In the genomic region with DNA sequence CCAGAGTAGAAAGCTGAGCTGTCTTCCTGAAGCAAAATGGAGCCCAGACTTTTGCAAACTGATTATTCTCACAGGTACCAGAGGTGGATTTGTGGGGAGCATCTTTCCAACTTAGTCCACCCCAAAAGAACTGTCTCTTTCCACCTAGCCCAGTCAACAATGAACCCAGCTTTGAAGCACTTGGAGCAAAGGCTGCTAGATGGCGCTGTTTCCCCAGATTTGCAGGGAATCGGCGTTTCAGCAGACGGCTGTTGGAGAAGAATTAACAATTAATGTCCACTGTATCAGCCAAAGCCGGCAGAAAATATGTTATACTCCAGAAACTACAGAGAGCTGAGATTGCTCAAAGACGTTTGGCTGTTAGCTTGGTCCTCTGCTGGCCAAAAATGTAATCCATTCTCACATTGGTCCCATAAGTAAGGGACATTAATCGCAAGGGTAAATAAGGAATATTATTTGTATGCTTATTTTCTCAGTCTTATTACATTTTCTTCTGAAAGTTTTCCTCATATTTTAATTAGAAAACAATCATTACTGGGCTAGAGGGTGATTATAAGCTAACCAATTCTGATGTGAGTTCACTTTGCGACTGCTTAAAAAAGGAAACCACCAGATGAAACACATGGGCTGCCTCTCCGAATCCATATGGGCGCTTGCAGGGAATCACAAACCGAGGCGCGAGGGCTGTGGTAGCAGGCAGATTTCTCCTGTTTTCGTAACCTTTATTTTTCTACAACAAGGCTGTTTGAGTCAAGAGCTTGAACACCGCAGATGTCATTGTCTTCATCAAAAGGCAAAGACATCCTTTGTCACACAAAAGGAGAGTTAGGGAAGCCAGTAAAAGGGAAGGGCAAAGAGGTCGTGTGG, we compare ENCODE assay signal across 8 cellular contexts.
A peak's percentile ranks its signal among the peaks of the same experiment; 100 is the strongest.
DNase-seq lines count a peak whose midpoint lies in the region; ATAC-seq and TF ChIP-seq lines count a peak whose summit lies in the region.

No MANE protein-coding gene starts in this region.

- H3K9me3 Mint-ChIP-seq in activated CD4-positive, alpha-beta T cell treated with anti-CD3 and anti-CD28 coated beads for 36 hours (ENCODE audit: low read depth): no peaks in the 10 kb centered on the region
- no peaks in the 10 kb centered on the region for H3K9me3 Mint-ChIP-seq in activated CD4-positive, alpha-beta memory T cell treated with anti-CD3 and anti-CD28 coated beads, Interleukin-2, amount 10 ng/mL, durations not matched to agents 7 days and 5 days
- peaks cover 18% of the 10 kb centered on the region for H3K9me3 Mint-ChIP-seq in glutamatergic neuron (ENCODE audit: unreplicated experiment)

- no peaks in the 10 kb centered on the region for H3K36me3 Mint-ChIP-seq in activated CD4-positive, alpha-beta T cell treated with anti-CD3 and anti-CD28 coated beads for 36 hours (ENCODE audit: low read depth)
- H3K36me3 Mint-ChIP-seq in activated CD4-positive, alpha-beta memory T cell treated with anti-CD3 and anti-CD28 coated beads, Interleukin-2, amount 10 ng/mL, durations not matched to agents 7 days and 5 days (ENCODE audit: low read depth): no peaks in the 10 kb centered on the region
- no peaks in the 10 kb centered on the region for H3K36me3 Mint-ChIP-seq in glutamatergic neuron (ENCODE audit: unreplicated experiment)

- H3K4me3 Mint-ChIP-seq in activated CD4-positive, alpha-beta T cell treated with anti-CD3 and anti-CD28 coated beads for 36 hours: no peak overlapping the region
- H3K4me3 Mint-ChIP-seq in activated CD4-positive, alpha-beta memory T cell treated with anti-CD3 and anti-CD28 coated beads, Interleukin-2, amount 10 ng/mL, durations not matched to agents 7 days and 5 days: no peak overlapping the region
- H3K4me3 Mint-ChIP-seq in glutamatergic neuron (ENCODE audit: unreplicated experiment): peak overlapping the region; percentile 82

- no peak overlapping the region for H3K27ac Mint-ChIP-seq in activated CD4-positive, alpha-beta T cell treated with anti-CD3 and anti-CD28 coated beads for 36 hours
- no peak overlapping the region for H3K27ac Mint-ChIP-seq in activated CD4-positive, alpha-beta memory T cell treated with anti-CD3 and anti-CD28 coated beads, Interleukin-2, amount 10 ng/mL, durations not matched to agents 7 days and 5 days
- H3K27ac Mint-ChIP-seq in glutamatergic neuron (ENCODE audit: unreplicated experiment): peak overlapping the region; percentile 94

- H3K4me1 Mint-ChIP-seq in activated CD4-positive, alpha-beta T cell treated with anti-CD3 and anti-CD28 coated beads for 36 hours: no peaks in the 10 kb centered on the region
- no peaks in the 10 kb centered on the region for H3K4me1 Mint-ChIP-seq in activated CD4-positive, alpha-beta memory T cell treated with anti-CD3 and anti-CD28 coated beads, Interleukin-2, amount 10 ng/mL, durations not matched to agents 7 days and 5 days
- peaks cover 50% of the 10 kb centered on the region for H3K4me1 Mint-ChIP-seq in glutamatergic neuron (ENCODE audit: low read depth, unreplicated experiment)

- ATAC-seq in activated CD4-positive, alpha-beta T cell treated with anti-CD3 and anti-CD28 coated beads for 36 hours: no peak
- no peak for ATAC-seq in HG03378 (IDR thresholded peaks at IDR 0.05; ENCODE audit: unreplicated experiment)

- TF ChIP-seq CTCF in HEK293 (tag by site-specific recombination; IDR thresholded peaks at IDR 0.05) (peak; percentile 36; the same call in 1 of the 2 replicates), glutamatergic neuron (IDR thresholded peaks at IDR 0.05; ENCODE audit: partially characterized antibody, unreplicated experiment) (peak; percentile 95), retinal pigment epithelial cell (conservative IDR thresholded peaks at IDR 0.05; ENCODE audit: low read depth, low read length) (peak; percentile 94)

- no peaks in the 10 kb centered on the region for H3K4me1 ChIP-seq in HEK293 (ENCODE audit: control insufficient read depth, insufficient read depth, low read length)

- H3K36me3 ChIP-seq in HEK293 (ENCODE audit: control insufficient read depth in 2 of 2, insufficient read depth in 1 of 2, low read length in 2 of 2): no peaks in the 10 kb centered on the region

- DNase-seq in activated CD4-positive, alpha-beta T cell treated with anti-CD3 and anti-CD28 coated beads for 36 hours: peak; percentile 65
- no peak for DNase-seq in activated CD4-positive, alpha-beta T cell treated with anti-CD3 and anti-CD28 coated beads for 4 hours
- DNase-seq in NCI-H2107 (lab: John Stamatoyannopoulos, UW): peak; percentile 74
- DNase-seq in activated CD4-positive, alpha-beta memory T cell treated with anti-CD3 and anti-CD28 coated beads, Interleukin-2, amount 10 ng/mL, durations not matched to agents 7 days and 5 days: peak; percentile 41
- DNase-seq in glutamatergic neuron: peak; percentile 90
- DNase-seq in retinal pigment epithelial cell (ENCODE audit: low read depth): peak; percentile 21

- CTCF ChIA-PET in activated CD4-positive, alpha-beta T cell treated with anti-CD3 and anti-CD28 coated beads for 36 hours (lab: Charles Lee): interaction anchor here (0.6 to 1.9 kb wide), 8 partner anchors 11 to 1050 kb away, joined by 3 to 5 read pairs (median 3); no protein-coding TSS in a partner anchor
- CTCF ChIA-PET in HEK293 (lab: Yijun Ruan, JAX): interaction anchor here (0.6 to 2.9 kb wide), 46 partner anchors 9 to 1542 kb away, joined by 3 to 35 read pairs (median 4); no protein-coding TSS in a partner anchor
- CTCF ChIA-PET in activated CD4-positive, alpha-beta memory T cell treated with anti-CD3 and anti-CD28 coated beads, Interleukin-2, amount 10 ng/mL, durations not matched to agents 7 days and 5 days (lab: Charles Lee): interaction anchor here (0.5 to 1.4 kb wide), 8 partner anchors 9 to 667 kb away, joined by 3 to 8 read pairs (median 3); no protein-coding TSS in a partner anchor

- intact Hi-C loops in activated CD4-positive, alpha-beta T cell treated with anti-CD3 and anti-CD28 coated beads for 36 hours (cut with DNase I, micrococcal nuclease): loop anchor here in 1 of 2 experiments (2.0 kb wide), 1 partner anchor 667 kb away; no protein-coding TSS in a partner anchor

- no peaks in the 10 kb centered on the region for H3K9me3 ChIP-seq in HEK293 (ENCODE audit: control insufficient read depth, insufficient read depth, low read depth, low read length)

- peaks cover 21% of the 10 kb centered on the region for H3K27me3 Mint-ChIP-seq in activated CD4-positive, alpha-beta T cell treated with anti-CD3 and anti-CD28 coated beads for 36 hours
- H3K27me3 Mint-ChIP-seq in activated CD4-positive, alpha-beta memory T cell treated with anti-CD3 and anti-CD28 coated beads, Interleukin-2, amount 10 ng/mL, durations not matched to agents 7 days and 5 days: peaks cover 5% of the 10 kb centered on the region
- H3K27me3 Mint-ChIP-seq in glutamatergic neuron (ENCODE audit: unreplicated experiment): peaks cover 11% of the 10 kb centered on the region

- POLR2A ChIA-PET in activated CD4-positive, alpha-beta T cell treated with anti-CD3 and anti-CD28 coated beads for 36 hours (lab: Charles Lee): no interaction called here
- POLR2A ChIA-PET in HEK293 (lab: Yijun Ruan, JAX): no interaction called here
- POLR2A ChIA-PET in activated CD4-positive, alpha-beta memory T cell treated with anti-CD3 and anti-CD28 coated beads, Interleukin-2, amount 10 ng/mL, durations not matched to agents 7 days and 5 days (lab: Charles Lee): no interaction called here

- H3K4me3 ChIP-seq in HEK293 (ENCODE audit: low read depth, low read length) (no peak overlapping the region), retinal pigment epithelial cell (ENCODE audit: low read length) (no peak overlapping the region)

- H3K27ac ChIP-seq in HEK293 (ENCODE audit: extremely low read depth, low read depth, low read length): no peak overlapping the region

TF ChIP-seq in HEK293, 187 proteins besides CTCF, POLR2A, EP300 and RAD21:
- TF ChIP-seq KLF9 (tag by site-specific recombination; IDR thresholded peaks at IDR 0.05; ENCODE audit: low read depth) (no peak), ZNF654 (tag by site-specific recombination; IDR thresholded peaks at IDR 0.05; ENCODE audit: low read depth) (peak; percentile 58), ZNF239 (tag by site-specific recombination; IDR thresholded peaks at IDR 0.05) (no peak), SP7 (tag by site-specific recombination; IDR thresholded peaks at IDR 0.05) (no peak), ZNF404 (tag by site-specific recombination; IDR thresholded peaks at IDR 0.05) (no peak), ZNF561 (tag by site-specific recombination; IDR thresholded peaks at IDR 0.05; ENCODE audit: borderline replicate concordance) (no peak), ZSCAN23 (tag by site-specific recombination; IDR thresholded peaks at IDR 0.05) (no peak)

Comparison
In these comparisons a context has a peak if more than half of its experiments do, and no peak if none do; other contexts are left out.
1. DNase-seq: peak in activated CD4-positive, alpha-beta T cell treated with anti-CD3 and anti-CD28 coated beads for 36 hours (single experiment), NCI-H2107 (single experiment), activated CD4-positive, alpha-beta memory T cell treated with anti-CD3 and anti-CD28 coated beads, Interleukin-2, amount 10 ng/mL, durations not matched to agents 7 days and 5 days (single experiment), glutamatergic neuron (single experiment) and retinal pigment epithelial cell (single experiment); none in activated CD4-positive, alpha-beta T cell treated with anti-CD3 and anti-CD28 coated beads for 4 hours (0 of 2).
2. CTCF ChIP-seq: peak in every context shown above with its lines; median percentile 95 in glutamatergic neuron; 94 in retinal pigment epithelial cell; 36 in HEK293.